1 cellular context compared by ENCODE assay signal in the genomic region with DNA sequence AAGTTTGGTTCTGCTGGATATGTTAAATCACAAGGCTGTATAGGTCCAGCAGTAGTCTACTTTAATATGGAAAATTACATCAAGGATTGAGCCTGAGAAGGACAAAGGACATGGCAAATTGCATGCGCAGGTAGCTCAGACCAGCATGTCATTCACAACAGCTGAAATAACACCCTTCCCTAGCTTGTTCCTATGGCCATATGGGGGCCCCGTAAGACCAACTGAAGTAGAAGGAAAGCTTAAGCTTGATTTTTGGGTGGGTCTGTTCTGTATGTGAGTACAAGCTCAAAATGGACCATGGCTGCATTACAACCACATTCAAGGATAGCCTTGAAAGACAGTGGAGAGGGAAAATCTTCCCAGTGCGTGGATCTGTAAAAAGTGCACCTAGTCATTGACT.
TF ChIP-seq lines count a peak whose summit lies in the region.

No MANE protein-coding gene starts in this region.

TF ChIP-seq in K562, 482 proteins besides CTCF, POLR2A, EP300 and RAD21:
- TF ChIP-seq DLX4 (CRISPR knock-in tag; IDR thresholded peaks at IDR 0.05) (no peak), MNT (conservative IDR thresholded peaks at IDR 0.05) (no peak), ZNF217 (CRISPR knock-in tag; IDR thresholded peaks at IDR 0.05) (no peak), ZBTB9 (CRISPR knock-in tag; IDR thresholded peaks at IDR 0.05) (no peak), NR3C1 (CRISPR knock-in tag; IDR thresholded peaks at IDR 0.05) (no peak), SMAD1 (IDR thresholded peaks at IDR 0.05; ENCODE audit: low read depth, low read length, partially characterized antibody) (no peak), FOXA3 (CRISPR knock-in tag; conservative IDR thresholded peaks at IDR 0.05 in 1 of 2, IDR thresholded peaks at IDR 0.05 in 1 of 2) (no peak), NR2C1 (IDR thresholded peaks at IDR 0.05) (no peak), NR2C1 (tag; IDR thresholded peaks at IDR 0.05) (no peak), POU5F1 (IDR thresholded peaks at IDR 0.05; ENCODE audit: borderline replicate concordance, low read depth, low read length, partially characterized antibody) (no peak), REST (CRISPR knock-in tag; IDR thresholded peaks at IDR 0.05; ENCODE audit: low read depth) (no peak)
- TF ChIP-seq, protein P1, sequence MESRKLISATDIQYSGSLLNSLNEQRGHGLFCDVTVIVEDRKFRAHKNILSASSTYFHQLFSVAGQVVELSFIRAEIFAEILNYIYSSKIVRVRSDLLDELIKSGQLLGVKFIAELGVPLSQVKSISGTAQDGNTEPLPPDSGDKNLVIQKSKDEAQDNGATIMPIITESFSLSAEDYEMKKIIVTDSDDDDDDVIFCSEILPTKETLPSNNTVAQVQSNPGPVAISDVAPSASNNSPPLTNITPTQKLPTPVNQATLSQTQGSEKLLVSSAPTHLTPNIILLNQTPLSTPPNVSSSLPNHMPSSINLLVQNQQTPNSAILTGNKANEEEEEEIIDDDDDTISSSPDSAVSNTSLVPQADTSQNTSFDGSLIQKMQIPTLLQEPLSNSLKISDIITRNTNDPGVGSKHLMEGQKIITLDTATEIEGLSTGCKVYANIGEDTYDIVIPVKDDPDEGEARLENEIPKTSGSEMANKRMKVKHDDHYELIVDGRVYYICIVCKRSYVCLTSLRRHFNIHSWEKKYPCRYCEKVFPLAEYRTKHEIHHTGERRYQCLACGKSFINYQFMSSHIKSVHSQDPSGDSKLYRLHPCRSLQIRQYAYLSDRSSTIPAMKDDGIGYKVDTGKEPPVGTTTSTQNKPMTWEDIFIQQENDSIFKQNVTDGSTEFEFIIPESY (CRISPR knock-in tag; IDR thresholded peaks at IDR 0.05): no peak
TF ChIP-seq in K562: peak in this region for 0.
